ENCODE assay signal across 21 cellular contexts in genomic region chr2:212919238-212919637, GRCh38.
DNase-seq lines count a peak whose midpoint lies in the region; ATAC-seq and TF ChIP-seq lines count a peak whose summit lies in the region.
"Had no signal": no experiment of that assay in that cellular context is flagged by ENCODE, and none has a peak within 500 bp of the region (broad histone marks: within the 10 kb centered on the region; RNA-seq: fewer than 3 reads in every experiment).

No MANE protein-coding gene starts in this region.

- H3K27me3 ChIP-seq in mammary epithelial cell (ENCODE audit: insufficient read depth, low read length) (no peaks in the 10 kb centered on the region), PC-3 (ENCODE audit: low read length) (no peaks in the 10 kb centered on the region)
- H3K27me3 ChIP-seq: neural progenitor cell, testis had no signal

- H4K20me1 ChIP-seq in mammary epithelial cell (ENCODE audit: insufficient read depth, low read length) (no peaks in the 10 kb centered on the region), PC-3 (ENCODE audit: low read length) (no peaks in the 10 kb centered on the region)

- H3K4me1 ChIP-seq in mammary epithelial cell (ENCODE audit: insufficient read depth, low read length) = peaks cover 35% of the 10 kb centered on the region
- H3K4me1 ChIP-seq in PC-3 (ENCODE audit: insufficient read depth, low read length) = peaks cover 39% of the 10 kb centered on the region
- H3K4me1 ChIP-seq: testis had no signal

- H3K9me3 Mint-ChIP-seq in MCF 10A (ENCODE audit: unreplicated experiment) = no peaks in the 10 kb centered on the region
- H3K9me3 Mint-ChIP-seq: activated naive CD8-positive, alpha-beta T cell treated with anti-CD3 and anti-CD28 coated beads for 36 hours; neural progenitor cell; stimulated activated naive B cell treated with anti-CD40 and anti-IgM and Interleukin-4, amounts not matched to agents 10 μg/mL and 1 μg/mL and 100 μg/mL, for 72 hours had no signal

- ATAC-seq in PC-3 (peak; percentile 57), left colon (peak; percentile 85), GM18517 (IDR thresholded peaks at IDR 0.05; ENCODE audit: unreplicated experiment) (no peak), HG02884 (IDR thresholded peaks at IDR 0.05; ENCODE audit: unreplicated experiment) (no peak)
- ATAC-seq: activated CD4-positive, alpha-beta T cell treated with anti-CD3 and anti-CD28 coated beads for 36 hours; left ventricle myocardium superior; stimulated activated naive B cell treated with anti-CD40 and anti-IgM and Interleukin-4, amounts not matched to agents 10 μg/mL and 1 μg/mL and 100 μg/mL, for 72 hours had no signal

- dilution Hi-C loops in mammary epithelial cell (cut with HindIII; ENCODE audit: low sequenced_read_pairs) = no loop called here

- intact Hi-C loops in mammary epithelial cell (cut with micrococcal nuclease) (no loop called here), MCF 10A (cut with micrococcal nuclease) (no loop called here), PC-3 (cut with micrococcal nuclease) (no loop called here), left colon (cut with DNase I, micrococcal nuclease) (no loop called here)

- peaks cover 6% of the 10 kb centered on the region for H3F3A ChIP-seq in PC-3 (ENCODE audit: low read length, unreplicated experiment)

- H3K27ac Mint-ChIP-seq in MCF 10A (ENCODE audit: low read depth, unreplicated experiment) = no peak overlapping the region
- H3K27ac Mint-ChIP-seq: activated CD4-positive, alpha-beta T cell treated with anti-CD3 and anti-CD28 coated beads for 36 hours; activated naive CD8-positive, alpha-beta T cell treated with anti-CD3 and anti-CD28 coated beads for 36 hours; neural progenitor cell; stimulated activated naive B cell treated with anti-CD40 and anti-IgM and Interleukin-4, amounts not matched to agents 10 μg/mL and 1 μg/mL and 100 μg/mL, for 72 hours had no signal

- no peak overlapping the region for H2AFZ ChIP-seq in mammary epithelial cell (ENCODE audit: low read depth, low read length)
- no peak overlapping the region for H2AFZ ChIP-seq in PC-3 (ENCODE audit: low read length)
- H2AFZ ChIP-seq: neural progenitor cell had no signal

- H3K27ac ChIP-seq in mammary epithelial cell (ENCODE audit: insufficient read depth, low read depth, low read length) = no peak overlapping the region
- H3K27ac ChIP-seq in PC-3 (ENCODE audit: low read length) = peak overlapping the region; percentile 63
- H3K27ac ChIP-seq: neural progenitor cell, skin epidermis, testis had no signal

- in situ Hi-C loops in mammary epithelial cell (cut with MboI; ENCODE audit: low sequenced_read_pairs in 2 of 2) = no loop called here

- TF ChIP-seq CTCF in mammary epithelial cell (conservative IDR thresholded peaks at IDR 0.05 in 1 of 2, IDR thresholded peaks at IDR 0.05 in 1 of 2; ENCODE audit: extremely low read depth in 1 of 2, insufficient read depth in 1 of 2, low read depth in 1 of 2, low read length in 2 of 2) (no peak), MCF 10A (IDR thresholded peaks at IDR 0.05; ENCODE audit: unreplicated experiment) (no peak), PC-3 (conservative IDR thresholded peaks at IDR 0.05; ENCODE audit: low read depth, low read length) (no peak)

- H3K9me2 ChIP-seq in PC-3 (replicated peaks; ENCODE audit: low read length) = no peaks in the 10 kb centered on the region

- peaks cover 46% of the 10 kb centered on the region for H3K4me1 Mint-ChIP-seq in MCF 10A (ENCODE audit: insufficient read depth, unreplicated experiment)

- H3K9ac ChIP-seq in mammary epithelial cell (ENCODE audit: insufficient read depth, low read length) (no peak overlapping the region), PC-3 (ENCODE audit: low read length) (peak overlapping the region; percentile 6; the same call in 1 of the 2 replicates)
- H3K9ac ChIP-seq: neural progenitor cell had no signal

- POLR2A ChIA-PET in MCF 10A (lab: Yijun Ruan, JAX) = interaction anchor here (1.1 kb wide), 1 partner anchor 27 kb away, joined by 3 read pairs; no protein-coding TSS in a partner anchor
- POLR2A ChIA-PET in PC-3 (lab: Charles Lee; ENCODE audit: unreplicated experiment) = interaction anchor here (0.5 kb wide), 1 partner anchor 13 kb away, joined by 11 read pairs; no protein-coding TSS in a partner anchor

- H3K9me3 ChIP-seq in mammary epithelial cell (replicated peaks; ENCODE audit: insufficient read depth, low read length) = no peaks in the 10 kb centered on the region
- no peaks in the 10 kb centered on the region for H3K9me3 ChIP-seq in PC-3 (ENCODE audit: low read length)
- H3K9me3 ChIP-seq: testis had no signal

- no peaks in the 10 kb centered on the region for H3K36me3 Mint-ChIP-seq in MCF 10A (ENCODE audit: insufficient read depth, unreplicated experiment)
- H3K36me3 Mint-ChIP-seq: activated naive CD8-positive, alpha-beta T cell treated with anti-CD3 and anti-CD28 coated beads for 36 hours; neural progenitor cell; stimulated activated naive B cell treated with anti-CD40 and anti-IgM and Interleukin-4, amounts not matched to agents 10 μg/mL and 1 μg/mL and 100 μg/mL, for 72 hours had no signal

- H3K4me3 ChIP-seq in mammary epithelial cell (replicated peaks in 1 of 3; ENCODE audit: insufficient read depth in 1 of 3, low read depth in 2 of 3, low read length in 3 of 3) (no peak overlapping the region), PC-3 (ENCODE audit: low read length) (no peak overlapping the region)
- H3K4me3 ChIP-seq: neural progenitor cell, skin epidermis, testis had no signal

- no peak overlapping the region for H3K4me2 ChIP-seq in mammary epithelial cell (ENCODE audit: insufficient read depth, low read depth, low read length)
- peak overlapping the region; percentile 30 for H3K4me2 ChIP-seq in PC-3 (ENCODE audit: low read length)

- no peaks in the 10 kb centered on the region for H3K36me3 ChIP-seq in mammary epithelial cell (ENCODE audit: insufficient read depth, low read length)
- H3K36me3 ChIP-seq in PC-3 (ENCODE audit: low read depth, low read length) = no peaks in the 10 kb centered on the region
- H3K36me3 ChIP-seq: neural progenitor cell had no signal

- CTCF ChIA-PET in mammary epithelial cell (lab: Charles Lee; ENCODE audit: low non-redundant PET) = no interaction called here
- CTCF ChIA-PET in MCF 10A (lab: Yijun Ruan, JAX) = no interaction called here
- CTCF ChIA-PET in PC-3 (lab: Charles Lee) = no interaction called here

- H3K79me2 ChIP-seq in mammary epithelial cell (ENCODE audit: insufficient read depth, low read length) (no peaks in the 10 kb centered on the region), PC-3 (ENCODE audit: low read length) (no peaks in the 10 kb centered on the region)

- BruUV-seq in mammary epithelial cell (replicated peaks; lab: Mats Ljungman, UMichigan) (no TSS peak), MCF 10A (replicated peaks; lab: Mats Ljungman, UMichigan) (no TSS peak), PC-3 (replicated peaks; lab: Mats Ljungman, UMichigan) (no TSS peak)

- DNase-seq in mammary epithelial cell (peak; percentile 52), MCF 10A (ENCODE audit: unreplicated experiment) (no peak), PC-3 (peak; percentile 73), left colon (no peak), 8988T (no peak), AML-193 (lab: John Stamatoyannopoulos, UW) (no peak)
- DNase-seq: activated CD4-positive, alpha-beta T cell treated with anti-CD3 and anti-CD28 coated beads for 36 hours; activated naive CD8-positive, alpha-beta T cell treated with anti-CD3 and anti-CD28 coated beads for 36 hours; CD4-positive, CD25-positive, alpha-beta regulatory T cell; DMS79 treated with DMSO at 0.1 percent for 48 hours; effector memory CD4-positive, alpha-beta T cell; KBM-7; left ventricle myocardium superior; MV-4-11; stimulated activated CD4-positive, alpha-beta T cell treated with anti-CD3 and anti-CD28 coated beads, Interleukin-2, amount 100 ng/mL, for 24 hours; stimulated activated naive B cell treated with anti-CD40 and anti-IgM and Interleukin-4, amounts not matched to agents 10 μg/mL and 1 μg/mL and 100 μg/mL, for 72 hours; testis had no signal

- 75% methylated on average over 2 of the region's 2 CpGs for WGBS in mammary epithelial cell (ENCODE audit: low coverage, missing lambda C conversion rate)

- H3K27me3 Mint-ChIP-seq in MCF 10A (ENCODE audit: insufficient read depth, unreplicated experiment) = no peaks in the 10 kb centered on the region
- H3K27me3 Mint-ChIP-seq: activated naive CD8-positive, alpha-beta T cell treated with anti-CD3 and anti-CD28 coated beads for 36 hours; CD4-positive, CD25-positive, alpha-beta regulatory T cell; stimulated activated naive B cell treated with anti-CD40 and anti-IgM and Interleukin-4, amounts not matched to agents 10 μg/mL and 1 μg/mL and 100 μg/mL, for 72 hours had no signal

- H3K4me3 Mint-ChIP-seq in MCF 10A (ENCODE audit: unreplicated experiment) = no peak overlapping the region
- H3K4me3 Mint-ChIP-seq: activated CD4-positive, alpha-beta T cell treated with anti-CD3 and anti-CD28 coated beads for 36 hours; activated naive CD8-positive, alpha-beta T cell treated with anti-CD3 and anti-CD28 coated beads for 36 hours; CD4-positive, CD25-positive, alpha-beta regulatory T cell; neural progenitor cell; stimulated activated naive B cell treated with anti-CD40 and anti-IgM and Interleukin-4, amounts not matched to agents 10 μg/mL and 1 μg/mL and 100 μg/mL, for 72 hours had no signal

Comparison
In these comparisons a context has a peak if more than half of its experiments do, and no peak if none do; other contexts are left out.
1. DNase-seq: peak in mammary epithelial cell (single experiment) and PC-3 (single experiment); none in MCF 10A (single experiment), left colon (0 of 2), 8988T (single experiment) and AML-193 (0 of 2).
2. ATAC-seq: peak in PC-3 (single experiment) and left colon (single experiment); none in GM18517 (single experiment) and HG02884 (single experiment).